Comparison of ENCODE assay signal across 1 cellular context in the genomic region with DNA sequence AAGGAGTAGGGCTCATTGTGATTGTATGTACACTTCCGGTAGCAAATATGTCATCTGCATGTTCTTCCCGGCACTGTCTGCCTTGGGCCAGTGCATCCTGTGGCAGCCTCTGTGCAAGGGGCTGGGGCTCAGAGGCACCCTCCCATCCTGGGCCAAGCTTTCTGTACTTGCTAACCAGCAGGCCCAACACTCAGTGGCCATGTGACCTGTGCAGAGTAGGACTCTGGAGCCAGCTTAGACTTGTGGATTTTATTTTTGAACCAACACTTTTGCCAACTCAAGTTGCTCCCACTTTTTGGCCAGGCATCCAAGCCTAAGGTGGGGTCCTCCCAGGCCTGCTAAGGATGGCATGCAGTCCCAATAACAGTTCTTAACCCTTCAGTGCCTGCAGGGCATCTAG.
TF ChIP-seq lines count a peak whose summit lies in the region.

No MANE protein-coding gene starts in this region.

TF ChIP-seq in SK-N-SH treated with all-trans-retinoic acid at 6 μM for 48 hours, 23 proteins besides CTCF, POLR2A, EP300 and RAD21 (continued from another document):
- TF ChIP-seq GLIS3 (CRISPR knock-in tag; IDR thresholded peaks at IDR 0.05) (no peak), ISL1 (CRISPR knock-in tag; IDR thresholded peaks at IDR 0.05) (no peak), ZFP30 (CRISPR knock-in tag; IDR thresholded peaks at IDR 0.05) (no peak), ZC3H10 (CRISPR knock-in tag; IDR thresholded peaks at IDR 0.05) (no peak)
